ENCODE assay signal across 24 cellular contexts in the genomic region with DNA sequence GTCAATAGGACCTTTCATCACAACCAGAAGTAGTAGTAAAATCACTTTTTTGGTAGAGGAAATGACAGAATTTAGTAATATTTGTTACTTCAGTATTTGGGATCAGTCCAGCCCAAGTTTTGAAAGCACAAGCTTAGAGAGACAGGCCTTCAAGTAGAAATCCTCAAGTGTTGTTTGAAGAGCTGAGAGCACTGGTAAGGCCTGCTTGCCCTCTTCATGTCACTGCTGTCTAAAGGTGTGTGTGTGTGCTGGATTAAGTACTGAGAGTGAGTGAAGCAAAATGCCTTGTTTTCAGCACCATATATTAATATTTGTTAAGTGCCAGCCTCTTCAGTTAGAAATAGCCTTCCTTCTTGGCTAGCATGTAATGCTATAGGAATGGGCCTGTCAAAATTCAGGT.
"Had no signal": no experiment of that assay in that cellular context is flagged by ENCODE, and none has a peak within 500 bp of the region (broad histone marks: within the 10 kb centered on the region; RNA-seq: fewer than 3 reads in every experiment).

No MANE protein-coding gene starts in this region.

- H3K27me3 Mint-ChIP-seq: central memory CD8-positive, alpha-beta T cell; dendritic cell treated with granulocyte-macrophage colony-stimulating factor and Interleukin-4, amounts not matched to agents 40 ng/mL and 50 ng/mL, for 4 days had no signal

- H3K27ac ChIP-seq: colonic mucosa, epithelial cell of prostate, gastrocnemius medialis, pancreas, right lobe of liver, stomach had no signal

- H3K4me2 ChIP-seq: smooth muscle cell had no signal

- H3K36me3 Mint-ChIP-seq: natural killer cell had no signal

- H3K4me1 Mint-ChIP-seq: central memory CD8-positive, alpha-beta T cell had no signal

- ATAC-seq: esophagus mucosa; gastrocnemius medialis; left lobe of liver; natural killer cell; pancreas; right lobe of liver; stimulated activated effector memory CD8-positive, alpha-beta T cell treated with anti-CD3 and anti-CD28 coated beads, Interleukin-12 subunit alpha, Interleukin-12 subunit beta, amount 100 ng/mL, for 72 hours had no signal

- DNase-seq: colonic mucosa; effector CD8-positive, alpha-beta T cell; endodermal cell; gastrocnemius medialis; head of caudate nucleus; kidney; natural killer cell; pancreas; retina; right lobe of liver; stimulated activated CD4-positive, alpha-beta T cell treated with anti-CD3 and anti-CD28 coated beads, Interleukin-12 subunit alpha, Interleukin-12 subunit beta, amount 100 ng/mL, for 4 hours; stimulated activated CD4-positive, alpha-beta T cell treated with anti-CD3 and anti-CD28 coated beads, Interleukin-2, amount 100 ng/mL, for 24 hours; stimulated activated CD4-positive, alpha-beta T cell treated with anti-CD3 and anti-CD28 coated beads, Interleukin-4, amount 100 ng/mL, for 24 hours; stimulated activated naive CD4-positive, alpha-beta T cell treated with Interleukin-2 at 50 U/mL for 16 hours; stomach; substantia nigra; trophoblast cell had no signal

- H3K4me3 ChIP-seq: colonic mucosa, gastrocnemius medialis, pancreas, right lobe of liver, smooth muscle cell, stomach had no signal

- H3K9me3 ChIP-seq: colonic mucosa, gastrocnemius medialis, pancreas, right lobe of liver, stomach had no signal

- H3K27me3 ChIP-seq: colonic mucosa, gastrocnemius medialis, pancreas, right lobe of liver, stomach had no signal

- H3K36me3 ChIP-seq: colonic mucosa, gastrocnemius medialis, pancreas had no signal

- H3K4me1 ChIP-seq: right lobe of liver had no signal

- H3K27ac Mint-ChIP-seq: dendritic cell treated with granulocyte-macrophage colony-stimulating factor and Interleukin-4, amounts not matched to agents 40 ng/mL and 50 ng/mL, for 4 days; endodermal cell; natural killer cell; stimulated activated effector memory CD8-positive, alpha-beta T cell treated with anti-CD3 and anti-CD28 coated beads, Interleukin-12 subunit alpha, Interleukin-12 subunit beta, amount 100 ng/mL, for 72 hours had no signal

- H3K9me3 Mint-ChIP-seq: central memory CD8-positive, alpha-beta T cell; dendritic cell treated with granulocyte-macrophage colony-stimulating factor and Interleukin-4, amounts not matched to agents 40 ng/mL and 50 ng/mL, for 4 days; endodermal cell; natural killer cell; stimulated activated effector memory CD8-positive, alpha-beta T cell treated with anti-CD3 and anti-CD28 coated beads, Interleukin-12 subunit alpha, Interleukin-12 subunit beta, amount 100 ng/mL, for 72 hours had no signal

- H3K4me3 Mint-ChIP-seq: central memory CD8-positive, alpha-beta T cell; dendritic cell treated with granulocyte-macrophage colony-stimulating factor and Interleukin-4, amounts not matched to agents 40 ng/mL and 50 ng/mL, for 4 days; endodermal cell; natural killer cell; stimulated activated effector memory CD8-positive, alpha-beta T cell treated with anti-CD3 and anti-CD28 coated beads, Interleukin-12 subunit alpha, Interleukin-12 subunit beta, amount 100 ng/mL, for 72 hours had no signal
